Comparison of ENCODE assay signal across 1 cellular context in genomic region chr17:58329035-58329807, GRCh38.
TF ChIP-seq lines count a peak whose summit lies in the region.

No MANE protein-coding gene starts in this region.

TF ChIP-seq in K562, 482 proteins besides CTCF, POLR2A, EP300 and RAD21 (continued from another document and continues in another):
- TF ChIP-seq HBP1 (CRISPR knock-in tag; IDR thresholded peaks at IDR 0.05) (no peak; the same call in none of the 2 replicates), TARDBP (IDR thresholded peaks at IDR 0.05) (peak; percentile 68; the same call in 1 of the 2 replicates), KAT2B (IDR thresholded peaks at IDR 0.05; ENCODE audit: low read depth, low read length) (no peak), FOXK1 (CRISPR knock-in tag; IDR thresholded peaks at IDR 0.05; ENCODE audit: borderline replicate concordance) (peak; percentile 90), BMI1 (IDR thresholded peaks at IDR 0.05; ENCODE audit: low read length) (no peak), RBM39 (optimal IDR thresholded peaks at IDR 0.05; ENCODE audit: low read depth, low read length) (no peak), PRDM10 (IDR thresholded peaks at IDR 0.05; ENCODE audit: partially characterized antibody) (peak; percentile 93), NFATC3 (IDR thresholded peaks at IDR 0.05) (peak; percentile 49; the same call in 1 of the 2 replicates), NR2C1 (IDR thresholded peaks at IDR 0.05) (no peak; the same call in none of the 2 replicates), NR2C1 (tag; IDR thresholded peaks at IDR 0.05) (peak; percentile 52; the same call in 1 of the 2 replicates), CSDE1 (IDR thresholded peaks at IDR 0.05) (no peak), XRCC4 (IDR thresholded peaks at IDR 0.05; ENCODE audit: extremely low read depth, insufficient read depth, insufficient read length) (no peak), RFX1 (IDR thresholded peaks at IDR 0.05) (no peak), ZNF655 (CRISPR knock-in tag; IDR thresholded peaks at IDR 0.05) (peak; percentile 59; the same call in 1 of the 2 replicates), TSHZ1 (CRISPR knock-in tag; IDR thresholded peaks at IDR 0.05) (no peak), POLR2B (IDR thresholded peaks at IDR 0.05; ENCODE audit: low read depth, partially characterized antibody) (peak; percentile 97), TAF7 (tag; IDR thresholded peaks at IDR 0.05) (no peak), SRSF7 (optimal IDR thresholded peaks at IDR 0.05; ENCODE audit: low read depth, low read length) (no peak), FOSL1 (tag; conservative IDR thresholded peaks at IDR 0.05) (0 out of 2 replicates have a peak, but pooled peaks have one; percentile 65), FOXP4 (CRISPR knock-in tag; IDR thresholded peaks at IDR 0.05; ENCODE audit: borderline replicate concordance) (peak; percentile 66; the same call in 1 of the 2 replicates), RUNX1 (IDR thresholded peaks at IDR 0.05; ENCODE audit: low read depth) (peak; percentile 95), RB1 (IDR thresholded peaks at IDR 0.05; ENCODE audit: low read depth) (peak; percentile 80), NCOA1 (IDR thresholded peaks at IDR 0.05; ENCODE audit: low read depth) (peak; percentile 13; the same call in 1 of the 2 replicates), SAFB2 (IDR thresholded peaks at IDR 0.05; ENCODE audit: borderline replicate concordance, low read depth, low read length, severe bottlenecking) (no peak), ZNF232 (CRISPR knock-in tag; IDR thresholded peaks at IDR 0.05) (no peak), ATF7 (IDR thresholded peaks at IDR 0.05) (peak; percentile 87), HDAC6 (IDR thresholded peaks at IDR 0.05; ENCODE audit: low read depth, low read length) (peak; percentile 5; the same call in 1 of the 2 replicates), ZNF3 (CRISPR knock-in tag; IDR thresholded peaks at IDR 0.05) (no peak), ZNF639 (CRISPR knock-in tag; conservative IDR thresholded peaks at IDR 0.05 in 1 of 2, IDR thresholded peaks at IDR 0.05 in 1 of 2) (no peak), SMARCC2 (IDR thresholded peaks at IDR 0.05; ENCODE audit: low read depth) (no peak), TAF9B (IDR thresholded peaks at IDR 0.05; ENCODE audit: partially characterized antibody) (no peak), ZBTB7A (IDR thresholded peaks at IDR 0.05; ENCODE audit: borderline replicate concordance, control insufficient read depth, low read depth, low read length) (peak; percentile 96), MAFK (IDR thresholded peaks at IDR 0.05; ENCODE audit: low read length) (peak; percentile 30; the same call in 1 of the 2 replicates), ZKSCAN1 (IDR thresholded peaks at IDR 0.05; ENCODE audit: low read depth, low read length) (peak; percentile 40; the same call in 1 of the 2 replicates), SRSF1 (IDR thresholded peaks at IDR 0.05; ENCODE audit: low read depth, low read length) (no peak), SUPT5H (IDR thresholded peaks at IDR 0.05) (peak; percentile 37), ZBTB1 (CRISPR knock-in tag; IDR thresholded peaks at IDR 0.05; ENCODE audit: borderline replicate concordance, low read depth) (no peak), KLF6 (CRISPR knock-in tag; IDR thresholded peaks at IDR 0.05; ENCODE audit: borderline replicate concordance) (no peak), RBM14 (IDR thresholded peaks at IDR 0.05; ENCODE audit: borderline replicate concordance, insufficient read depth, low read depth, low read length) (no peak)
- TF ChIP-seq, protein P1, sequence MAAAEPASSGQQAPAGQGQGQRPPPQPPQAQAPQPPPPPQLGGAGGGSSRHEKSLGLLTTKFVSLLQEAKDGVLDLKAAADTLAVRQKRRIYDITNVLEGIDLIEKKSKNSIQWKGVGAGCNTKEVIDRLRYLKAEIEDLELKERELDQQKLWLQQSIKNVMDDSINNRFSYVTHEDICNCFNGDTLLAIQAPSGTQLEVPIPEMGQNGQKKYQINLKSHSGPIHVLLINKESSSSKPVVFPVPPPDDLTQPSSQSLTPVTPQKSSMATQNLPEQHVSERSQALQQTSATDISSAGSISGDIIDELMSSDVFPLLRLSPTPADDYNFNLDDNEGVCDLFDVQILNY (CRISPR knock-in tag; IDR thresholded peaks at IDR 0.05) = no peak
- TF ChIP-seq, protein P2, sequence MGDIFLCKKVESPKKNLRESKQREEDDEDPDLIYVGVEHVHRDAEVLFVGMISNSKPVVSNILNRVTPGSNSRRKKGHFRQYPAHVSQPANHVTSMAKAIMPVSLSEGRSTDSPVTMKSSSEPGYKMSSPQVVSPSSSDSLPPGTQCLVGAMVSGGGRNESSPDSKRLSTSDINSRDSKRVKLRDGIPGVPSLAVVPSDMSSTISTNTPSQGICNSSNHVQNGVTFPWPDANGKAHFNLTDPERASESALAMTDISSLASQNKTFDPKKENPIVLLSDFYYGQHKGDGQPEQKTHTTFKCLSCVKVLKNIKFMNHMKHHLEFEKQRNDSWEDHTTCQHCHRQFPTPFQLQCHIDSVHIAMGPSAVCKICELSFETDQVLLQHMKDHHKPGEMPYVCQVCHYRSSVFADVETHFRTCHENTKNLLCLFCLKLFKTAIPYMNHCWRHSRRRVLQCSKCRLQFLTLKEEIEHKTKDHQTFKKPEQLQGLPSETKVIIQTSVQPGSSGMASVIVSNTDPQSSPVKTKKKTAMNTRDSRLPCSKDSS (IDR thresholded peaks at IDR 0.05; ENCODE audit: low read depth, partially characterized antibody) = no peak
- TF ChIP-seq, protein P3, sequence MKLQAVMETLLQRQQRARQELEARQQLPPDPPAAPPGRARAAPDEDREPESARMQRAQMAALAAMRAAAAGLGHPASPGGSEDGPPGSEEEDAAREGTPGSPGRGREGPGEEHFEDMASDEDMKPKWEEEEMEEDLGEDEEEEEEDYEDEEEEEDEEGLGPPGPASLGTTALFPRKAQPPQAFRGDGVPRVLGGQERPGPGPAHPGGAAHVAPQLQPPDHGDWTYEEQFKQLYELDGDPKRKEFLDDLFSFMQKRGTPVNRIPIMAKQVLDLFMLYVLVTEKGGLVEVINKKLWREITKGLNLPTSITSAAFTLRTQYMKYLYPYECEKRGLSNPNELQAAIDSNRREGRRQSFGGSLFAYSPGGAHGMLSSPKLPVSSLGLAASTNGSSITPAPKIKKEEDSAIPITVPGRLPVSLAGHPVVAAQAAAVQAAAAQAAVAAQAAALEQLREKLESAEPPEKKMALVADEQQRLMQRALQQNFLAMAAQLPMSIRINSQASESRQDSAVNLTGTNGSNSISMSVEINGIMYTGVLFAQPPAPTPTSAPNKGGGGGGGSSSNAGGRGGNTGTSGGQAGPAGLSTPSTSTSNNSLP (IDR thresholded peaks at IDR 0.05; ENCODE audit: borderline replicate concordance, low read depth, low read length) = no peak; the same call in 1 of the 2 replicates
- TF ChIP-seq, protein P4, sequence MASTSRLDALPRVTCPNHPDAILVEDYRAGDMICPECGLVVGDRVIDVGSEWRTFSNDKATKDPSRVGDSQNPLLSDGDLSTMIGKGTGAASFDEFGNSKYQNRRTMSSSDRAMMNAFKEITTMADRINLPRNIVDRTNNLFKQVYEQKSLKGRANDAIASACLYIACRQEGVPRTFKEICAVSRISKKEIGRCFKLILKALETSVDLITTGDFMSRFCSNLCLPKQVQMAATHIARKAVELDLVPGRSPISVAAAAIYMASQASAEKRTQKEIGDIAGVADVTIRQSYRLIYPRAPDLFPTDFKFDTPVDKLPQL (IDR thresholded peaks at IDR 0.05; ENCODE audit: extremely low read depth, insufficient read length) = no peak
